ENCODE assay signal across 21 cellular contexts in the genomic region with DNA sequence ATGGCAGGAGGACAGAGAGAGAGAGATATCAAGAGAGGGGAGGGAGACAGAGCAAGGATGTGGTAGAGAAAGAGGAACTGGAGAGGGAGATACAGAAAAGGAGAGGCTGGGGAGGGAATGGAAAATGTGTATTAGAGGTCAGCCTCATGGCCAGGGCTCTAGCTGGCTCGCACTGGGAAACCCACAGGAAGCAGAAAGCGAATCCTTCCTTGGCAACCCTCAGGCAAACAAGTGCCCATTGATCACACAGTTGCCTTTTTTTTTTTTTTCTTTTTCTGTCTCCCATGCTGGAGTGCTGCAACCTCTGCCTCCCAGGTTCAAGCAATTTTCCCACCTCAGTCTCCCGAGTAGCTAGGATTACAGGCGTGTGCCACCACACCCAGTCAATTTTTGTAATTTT.
"Had no signal": no experiment of that assay in that cellular context is flagged by ENCODE, and none has a peak within 500 bp of the region (broad histone marks: within the 10 kb centered on the region; RNA-seq: fewer than 3 reads in every experiment).

No MANE protein-coding gene starts in this region.

- H3K4me1 ChIP-seq: foreskin keratinocyte, heart left ventricle, psoas muscle, right lobe of liver, suprapubic skin, thyroid gland, uterus had no signal

- H3K27ac ChIP-seq: foreskin keratinocyte, heart left ventricle, neutrophil, psoas muscle, right lobe of liver, suprapubic skin, thyroid gland, uterus had no signal

- H3K4me3 ChIP-seq: heart left ventricle, mucosa of descending colon, psoas muscle, right lobe of liver, suprapubic skin, thyroid gland, uterus had no signal

- ATAC-seq: foreskin keratinocyte; heart left ventricle; mucosa of descending colon; naive thymus-derived CD8-positive, alpha-beta T cell; psoas muscle; right lobe of liver; stimulated activated naive CD8-positive, alpha-beta T cell treated with anti-CD3 and anti-CD28 coated beads, Interleukin-15, Interleukin-2, amounts not matched to agents 100 U/mL and 50 U/mL, for 24 hours had no signal

- FAIRE-seq: endothelial cell of umbilical vein, islet of Langerhans had no signal

- H3K27me3 ChIP-seq: foreskin keratinocyte, neutrophil, right lobe of liver, suprapubic skin, thyroid gland, uterus had no signal

- DNase-seq: effector CD4-positive, alpha-beta T cell; endodermal cell; erythroblast; foreskin keratinocyte; heart left ventricle; hippocampal formation; kidney glomerular epithelial cell; mucosa of descending colon; naive thymus-derived CD8-positive, alpha-beta T cell; psoas muscle; retina; right lobe of liver; stimulated activated CD4-positive, alpha-beta T cell treated with anti-CD3 and anti-CD28 coated beads, Interleukin-4, amount 100 ng/mL, for 1 hour; stimulated activated CD8-positive, alpha-beta memory T cell treated with anti-CD3 and anti-CD28 coated beads, Interleukin-4, amount 100 ng/mL, for 48 hours; stimulated activated naive CD8-positive, alpha-beta T cell treated with anti-CD3 and anti-CD28 coated beads, Interleukin-15, Interleukin-2, amounts not matched to agents 100 U/mL and 50 U/mL, for 24 hours; thyroid gland; uterus had no signal

- H3K36me3 ChIP-seq: heart left ventricle, neutrophil, right lobe of liver, suprapubic skin, thyroid gland, uterus had no signal

- H3K9me3 ChIP-seq: heart left ventricle, mucosa of descending colon, neutrophil, psoas muscle, right lobe of liver, suprapubic skin, thyroid gland, uterus had no signal
